Comparison of ENCODE assay signal across 8 cellular contexts in the genomic region with DNA sequence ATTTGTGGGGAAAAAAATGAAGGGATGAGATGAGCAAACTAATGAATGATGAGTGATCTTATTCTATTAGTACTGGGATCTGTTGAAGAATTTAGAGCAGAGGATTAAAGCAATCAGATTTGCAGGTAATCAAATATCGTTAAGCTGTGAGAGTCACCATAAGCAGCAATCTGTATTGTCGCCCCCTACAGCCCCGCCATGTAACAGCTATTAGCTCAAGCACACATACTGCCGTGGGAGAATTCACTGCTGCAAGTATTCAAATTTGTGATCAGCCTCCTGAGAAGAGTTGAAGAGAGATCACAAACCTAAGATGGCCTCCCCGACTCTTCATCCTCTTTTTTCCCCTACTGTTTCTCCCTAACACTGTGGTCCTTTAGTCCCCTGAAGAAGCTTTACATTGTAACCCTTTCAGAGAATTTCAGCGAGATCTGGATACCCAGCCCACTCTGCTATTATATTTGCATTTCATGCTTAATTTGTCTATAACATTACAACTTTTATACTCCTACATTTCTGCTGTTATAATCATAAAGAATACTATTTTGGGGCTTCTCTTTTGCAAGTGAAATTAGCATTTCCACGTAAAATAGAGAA. TPM values are rescaled to one million over a fixed set of nuclear protein-coding genes. Genes with fewer than 3 reads are reported as not detected.
DNase-seq lines count a peak whose midpoint lies in the region; ATAC-seq and TF ChIP-seq lines count a peak whose summit lies in the region.

No MANE protein-coding gene starts in this region.

- ATAC-seq in mucosa of descending colon: peak; percentile 34
- ATAC-seq in GM21423 (IDR thresholded peaks at IDR 0.05; ENCODE audit: unreplicated experiment): no peak
- ATAC-seq in GM21526 (IDR thresholded peaks at IDR 0.05; ENCODE audit: low FRiP score, unreplicated experiment): no peak

- H3K36me3 ChIP-seq in BJ (ENCODE audit: control insufficient read depth, insufficient read depth, low read length): no peaks in the 10 kb centered on the region
- H3K36me3 ChIP-seq in Peyer's patch: no peaks in the 10 kb centered on the region
- H3K36me3 ChIP-seq in mucosa of descending colon (ENCODE audit: low read depth): no peaks in the 10 kb centered on the region

- POLR2A ChIA-PET in BJ (lab: Charles Lee): no interaction called here

- CTCF ChIA-PET in BJ (lab: Yijun Ruan, JAX): interaction anchor here (0.8 to 2.0 kb wide), 4 partner anchors 10 to 30 kb away, joined by 3 to 5 read pairs (median 3); no protein-coding TSS in a partner anchor

- intact Hi-C loops in mucosa of descending colon (cut with DNase I, micrococcal nuclease): no loop called here

- TF ChIP-seq CTCF in BJ (IDR thresholded peaks at IDR 0.05; ENCODE audit: insufficient read depth, low read depth, low read length) (peak; percentile 59), GM20000 (IDR thresholded peaks at IDR 0.05; ENCODE audit: extremely low read depth, missing control alignments) (peak; percentile 64), Peyer's patch (IDR thresholded peaks at IDR 0.05) (peak in 4 of 6 experiments; percentile 28 to 37 (median 36)), mucosa of descending colon (IDR thresholded peaks at IDR 0.05) (no peak)

- no peak for DNase-seq in BJ (ENCODE audit: low read depth)
- peak; percentile 53 for DNase-seq in GM20000 (ENCODE audit: low spot score)
- DNase-seq in Peyer's patch: peak in 1 of 3 donors; percentile 54
- peak in 38 of 61 donors; percentile 1 to 74 (median 12) for DNase-seq in caudate nucleus (lab: John Stamatoyannopoulos, UW)
- peak in 1 of 3 donors; percentile 38 for DNase-seq in mucosa of descending colon
- DNase-seq in mucosa of gallbladder (ENCODE audit: low spot score): no peak

- H3K4me3 ChIP-seq in BJ (ENCODE audit: low read depth, low read length) (no peak overlapping the region), Peyer's patch (no peak overlapping the region), mucosa of descending colon (no peak overlapping the region)

- H3K27ac ChIP-seq in Peyer's patch (no peak overlapping the region), caudate nucleus (ENCODE audit: low read depth, low read length) (no peak overlapping the region)

- H3K27me3 ChIP-seq in BJ (ENCODE audit: control insufficient read depth, insufficient read depth, low read length) (peaks cover 2% of the 10 kb centered on the region; the same call in 1 of the 2 replicates), Peyer's patch (no peaks in the 10 kb centered on the region)

- H3K9me3 ChIP-seq in Peyer's patch (peaks cover 0 to 4% (median 0%) of the 10 kb centered on the region in 4 donors), mucosa of descending colon (peaks cover 9% of the 10 kb centered on the region)

- H3K4me1 ChIP-seq in Peyer's patch: no peaks in the 10 kb centered on the region
- no peaks in the 10 kb centered on the region for H3K4me1 ChIP-seq in mucosa of descending colon (ENCODE audit: low read depth)

- TF ChIP-seq POLR2A in Peyer's patch (IDR thresholded peaks at IDR 0.05): no peak

RNA-seq across cellular contexts. Expression of a gene that starts 28.5 kb away (rescaled TPM):
- 0.02 and 0.09 TPM in 2 replicates for polyA plus RNA-seq in BJ (2011; rRNA removed)
- polyA minus RNA-seq in BJ (2011; rRNA and poly(A)+ RNA removed): 0.05 TPM in 1 of 2 replicates, not detected in the other
- total RNA-seq in Peyer's patch (under 1 TPM in 1 of 4 donors, not detected in 3; 0.76 TPM), mucosa of descending colon (1 to 10 TPM in 1 of 3 donors, under 1 TPM in 1, not detected in 1; 0.55 to 1.3 TPM), mucosa of gallbladder (0.29 TPM)

RNA-seq across cellular contexts. Expression of a gene that starts 59.9 kb away (rescaled TPM):
- 5.2 and 6.1 TPM in 2 replicates for polyA plus RNA-seq in BJ (2011; rRNA removed)
- 3.2 and 4.6 TPM in 2 replicates for polyA minus RNA-seq in BJ (2011; rRNA and poly(A)+ RNA removed)
- total RNA-seq in Peyer's patch (1 to 10 TPM; 2.6 to 7.6 (median 4.7) TPM), mucosa of descending colon (10 to 100 TPM in 1 of 3 donors, 1 to 10 TPM in 2; 1.2 to 32.9 (median 5.8) TPM), mucosa of gallbladder (19.7 TPM)

Comparison
In these comparisons a context has a peak if more than half of its experiments do, and no peak if none do; other contexts are left out.
1. DNase-seq: peak in GM20000 (single experiment) and caudate nucleus (38 of 61); none in BJ (single experiment) and mucosa of gallbladder (single experiment).